ENCODE assay signal across 1 cellular context in genomic region chr16:2250652-2251280, GRCh38.
TF ChIP-seq lines count a peak whose summit lies in the region.

No MANE protein-coding gene starts in this region.

TF ChIP-seq in GM23338, 12 proteins besides CTCF, POLR2A, EP300 and RAD21 (continued from another document):
- no peak for TF ChIP-seq ZNF462 (CRISPR knock-in tag; IDR thresholded peaks at IDR 0.05)
